Comparison of ENCODE assay signal across 1 cellular context in genomic region chr19:46866407-46867132, GRCh38.
TF ChIP-seq lines count a peak whose summit lies in the region.

No MANE protein-coding gene starts in this region.

TF ChIP-seq in K562, 482 proteins besides CTCF, POLR2A, EP300 and RAD21 (continued from another document):
- TF ChIP-seq ZNF395 (CRISPR knock-in tag; IDR thresholded peaks at IDR 0.05) (no peak), SREBF1 (IDR thresholded peaks at IDR 0.05; ENCODE audit: borderline replicate concordance, low read depth, low read length) (no peak), CBFA2T3 (IDR thresholded peaks at IDR 0.05) (no peak), SMAD4 (CRISPR knock-in tag; conservative IDR thresholded peaks at IDR 0.05) (no peak), NCOA2 (IDR thresholded peaks at IDR 0.05; ENCODE audit: partially characterized antibody in 2 of 2) (no peak), SMARCC2 (IDR thresholded peaks at IDR 0.05; ENCODE audit: low read depth) (0 out of 2 replicates have a peak, but pooled peaks have one; percentile 27), MEIS2 (IDR thresholded peaks at IDR 0.05; ENCODE audit: partially characterized antibody) (peak; percentile 28), PURB (CRISPR knock-in tag; IDR thresholded peaks at IDR 0.05; ENCODE audit: low read depth) (no peak), FOXA3 (CRISPR knock-in tag; conservative IDR thresholded peaks at IDR 0.05 in 1 of 2, IDR thresholded peaks at IDR 0.05 in 1 of 2) (peak; percentile 84 to 88), JUND (IDR thresholded peaks at IDR 0.05; ENCODE audit: borderline replicate concordance, low read depth, low read length) (0 out of 2 replicates have a peak, but pooled peaks have one; percentile 25), JUND (tag; IDR thresholded peaks at IDR 0.05; ENCODE audit: borderline replicate concordance, low read depth, low read length) (no peak), MAFG (tag; conservative IDR thresholded peaks at IDR 0.05) (peak; percentile 93), ARID1B (IDR thresholded peaks at IDR 0.05) (peak; percentile 58)
